10 cellular contexts compared by ENCODE assay signal in genomic region chr10:45433716-45434469, GRCh38. TPM values are rescaled to one million over a fixed set of nuclear protein-coding genes. Genes with fewer than 3 reads are reported as not detected.
DNase-seq lines count a peak whose midpoint lies in the region; ATAC-seq and TF ChIP-seq lines count a peak whose summit lies in the region.
"Had no signal": no experiment of that assay in that cellular context is flagged by ENCODE, and none has a peak within 500 bp of the region (broad histone marks: within the 10 kb centered on the region; RNA-seq: fewer than 3 reads in every experiment).

No MANE protein-coding gene starts in this region.

- ATAC-seq in GM19372 (IDR thresholded peaks at IDR 0.05; ENCODE audit: low read depth, unreplicated experiment), result peak; percentile 83
- ATAC-seq in HG02973 (IDR thresholded peaks at IDR 0.05; ENCODE audit: unreplicated experiment), result peak; percentile 89
- ATAC-seq in activated CD8-positive, alpha-beta T cell treated with anti-CD3 and anti-CD28 coated beads for 36 hours, result peak; percentile 80
- no peak for ATAC-seq in HG03457 (IDR thresholded peaks at IDR 0.05; ENCODE audit: unreplicated experiment)

- H3K4me1 Mint-ChIP-seq in activated CD8-positive, alpha-beta T cell treated with anti-CD3 and anti-CD28 coated beads for 36 hours (ENCODE audit: low read depth), result peaks cover 24% of the 10 kb centered on the region

- peaks cover 2% of the 10 kb centered on the region for H3K27me3 Mint-ChIP-seq in activated CD8-positive, alpha-beta T cell treated with anti-CD3 and anti-CD28 coated beads for 36 hours

- no peak overlapping the region for H3K4me3 Mint-ChIP-seq in activated CD8-positive, alpha-beta T cell treated with anti-CD3 and anti-CD28 coated beads for 36 hours

- no peak for TF ChIP-seq CTCF in GM10248 (IDR thresholded peaks at IDR 0.05; ENCODE audit: control extremely low read depth, extremely low read depth, low read depth, missing control alignments)
- TF ChIP-seq CTCF in activated CD8-positive, alpha-beta T cell treated with anti-CD3 and anti-CD28 coated beads for 36 hours (IDR thresholded peaks at IDR 0.05), result no peak

- H3K27ac Mint-ChIP-seq in activated CD8-positive, alpha-beta T cell treated with anti-CD3 and anti-CD28 coated beads for 36 hours, result peak overlapping the region; percentile 54

- H3K9me3 Mint-ChIP-seq in activated CD8-positive, alpha-beta T cell treated with anti-CD3 and anti-CD28 coated beads for 36 hours, result no peaks in the 10 kb centered on the region

- POLR2A ChIA-PET in GM10248 (lab: Yijun Ruan, JAX), result no interaction called here
- POLR2A ChIA-PET in activated CD8-positive, alpha-beta T cell treated with anti-CD3 and anti-CD28 coated beads for 36 hours (lab: Charles Lee), result interaction anchor here (1.2 to 1.6 kb wide), 2 partner anchors 13 to 142 kb away, joined by 3 to 6 read pairs; no protein-coding TSS in a partner anchor

- peak; percentile 79 for DNase-seq in GM10248 (ENCODE audit: extremely low spot score)
- peak; percentile 20 for DNase-seq in activated CD8-positive, alpha-beta T cell treated with anti-CD3 and anti-CD28 coated beads for 36 hours
- no peak for DNase-seq in activated effector memory CD4-positive, alpha-beta T cell treated with anti-CD3 and anti-CD28 coated beads, Interleukin-2, amount 50 U/mL, for 16 hours
- DNase-seq in T1000 (lab: John Stamatoyannopoulos, UW), result no peak
- no peak for DNase-seq in retina
- DNase-seq: activated CD4-positive, CD25-positive, alpha-beta regulatory T cell treated with anti-CD3 and anti-CD28 coated beads, Interleukin-2, amount 50 U/mL, for 72 hours; NCI-H69 had no signal

- intact Hi-C loops in activated CD8-positive, alpha-beta T cell treated with anti-CD3 and anti-CD28 coated beads for 36 hours (cut with micrococcal nuclease), result no loop called here

- H3K36me3 Mint-ChIP-seq in activated CD8-positive, alpha-beta T cell treated with anti-CD3 and anti-CD28 coated beads for 36 hours (ENCODE audit: low read depth), result no peaks in the 10 kb centered on the region

- CTCF ChIA-PET in GM10248 (lab: Yijun Ruan, JAX), result interaction anchor here (0.8 to 1.7 kb wide), 4 partner anchors 12 to 20 kb away, joined by 3 to 6 read pairs (median 4); no protein-coding TSS in a partner anchor
- CTCF ChIA-PET in activated CD8-positive, alpha-beta T cell treated with anti-CD3 and anti-CD28 coated beads for 36 hours (lab: Charles Lee), result interaction anchor here (1.4 kb wide), 1 partner anchor 184 kb away, joined by 3 read pairs; no protein-coding TSS in a partner anchor

RNA-seq across cellular contexts. Expression of gene ALOX5, which starts 59.9 kb away (rescaled TPM):
- total RNA-seq in activated CD8-positive, alpha-beta T cell treated with anti-CD3 and anti-CD28 coated beads for 36 hours, result under 1 TPM; 0.56 to 0.60 TPM

Comparison
In these comparisons a context has a peak if more than half of its experiments do, and no peak if none do; other contexts are left out.
1. DNase-seq: peak in GM10248 (single experiment) and activated CD8-positive, alpha-beta T cell treated with anti-CD3 and anti-CD28 coated beads for 36 hours (single experiment); none in activated effector memory CD4-positive, alpha-beta T cell treated with anti-CD3 and anti-CD28 coated beads, Interleukin-2, amount 50 U/mL, for 16 hours (single experiment), T1000 (single experiment) and retina (single experiment).